1 cellular context compared by ENCODE assay signal in genomic region chr19:40785526-40785925, GRCh38.
TF ChIP-seq lines count a peak whose summit lies in the region.

No MANE protein-coding gene starts in this region.

TF ChIP-seq in H1, 55 proteins besides CTCF, POLR2A, EP300 and RAD21:
- TF ChIP-seq TBP (IDR thresholded peaks at IDR 0.05; ENCODE audit: low read depth, low read length) (no peak), SRF (IDR thresholded peaks at IDR 0.05; ENCODE audit: low read depth, low read length) (no peak), CTBP2 (IDR thresholded peaks at IDR 0.05; ENCODE audit: borderline replicate concordance, insufficient read depth, insufficient read length, low read length) (no peak), SUZ12 (IDR thresholded peaks at IDR 0.05; ENCODE audit: low read length) (no peak), MAFK (IDR thresholded peaks at IDR 0.05; ENCODE audit: low read depth, low read length) (no peak), RXRA (IDR thresholded peaks at IDR 0.05; ENCODE audit: insufficient read depth, low read depth, low read length) (no peak), HDAC6 (IDR thresholded peaks at IDR 0.05; ENCODE audit: low read depth, low read length) (no peak)
TF ChIP-seq in H1: peak in this region for 0.
